15 cellular contexts compared by ENCODE assay signal in genomic region chr21:42864812-42865211, GRCh38. TPM values are rescaled to one million over a fixed set of nuclear protein-coding genes. Genes with fewer than 3 reads are reported as not detected.
A peak's percentile ranks its signal among the peaks of the same experiment; 100 is the strongest.
DNase-seq lines count a peak whose midpoint lies in the region; ATAC-seq and TF ChIP-seq lines count a peak whose summit lies in the region.
"Had no signal": no experiment of that assay in that cellular context is flagged by ENCODE, and none has a peak within 500 bp of the region (broad histone marks: within the 10 kb centered on the region; RNA-seq: fewer than 3 reads in every experiment).

No MANE protein-coding gene starts in this region.

- CTCF ChIA-PET in SK-N-SH (lab: Yijun Ruan, JAX) (interaction anchor here (0.8 to 2.3 kb wide), 3 partner anchors 13 to 272 kb away, joined by 3 to 6 read pairs (median 4); no protein-coding TSS in a partner anchor), WTC11 (lab: Charles Lee) (no interaction called here)

- H3K9me3 ChIP-seq in SK-N-SH (no peaks in the 10 kb centered on the region), skeletal muscle satellite cell (replicated peaks; ENCODE audit: low read length) (no peaks in the 10 kb centered on the region)
- H3K9me3 ChIP-seq: gastrocnemius medialis, suprapubic skin had no signal

- H3K27me3 Mint-ChIP-seq in WTC11 (ENCODE audit: low read depth): no peaks in the 10 kb centered on the region
- peaks cover 4% of the 10 kb centered on the region for H3K27me3 Mint-ChIP-seq in glutamatergic neuron (ENCODE audit: unreplicated experiment)

- H3K9ac ChIP-seq in SK-N-SH: no peak overlapping the region
- H3K9ac ChIP-seq in skeletal muscle satellite cell (ENCODE audit: low read depth, low read length): no peak overlapping the region
- H3K9ac ChIP-seq: parathyroid adenoma had no signal

- 83% methylated on average over 7 of the region's 7 CpGs for WGBS in SK-N-SH (ENCODE audit: low lambda C conversion rate)

- no peaks in the 10 kb centered on the region for H3K9me2 ChIP-seq in SK-N-SH

- no peak for TF ChIP-seq RAD21 in SK-N-SH (IDR thresholded peaks at IDR 0.05; ENCODE audit: low read length)

- POLR2A ChIA-PET in SK-N-SH (lab: Yijun Ruan, JAX) (no interaction called here), WTC11 (lab: Charles Lee) (no interaction called here)

- TF ChIP-seq CTCF in SK-N-SH (IDR thresholded peaks at IDR 0.05) (no peak), WTC11 (IDR thresholded peaks at IDR 0.05) (no peak), glutamatergic neuron (IDR thresholded peaks at IDR 0.05; ENCODE audit: partially characterized antibody, unreplicated experiment) (no peak)

- H3K27ac Mint-ChIP-seq in WTC11 (peak overlapping the region; percentile 81), glutamatergic neuron (ENCODE audit: unreplicated experiment) (peak overlapping the region; percentile 97)

- H3K4me1 Mint-ChIP-seq in WTC11 (peaks cover 8% of the 10 kb centered on the region), glutamatergic neuron (ENCODE audit: low read depth, unreplicated experiment) (peaks cover 20% of the 10 kb centered on the region)

- H3K36me3 ChIP-seq in SK-N-SH (replicated peaks in 1 of 2; ENCODE audit: control insufficient read depth in 1 of 2, insufficient read depth in 2 of 2, low read length in 1 of 2) (peaks cover 15 to 68% of the 10 kb centered on the region in 2 experiments), skeletal muscle satellite cell (ENCODE audit: insufficient read depth, low read length) (peaks cover 67% of the 10 kb centered on the region)

- H3F3A ChIP-seq in SK-N-SH (replicated peaks; ENCODE audit: insufficient read depth): no peaks in the 10 kb centered on the region

- H2AFZ ChIP-seq in SK-N-SH (ENCODE audit: low read depth): no peak overlapping the region
- H2AFZ ChIP-seq: parathyroid adenoma had no signal

- H3K9me3 Mint-ChIP-seq in WTC11 (no peaks in the 10 kb centered on the region), glutamatergic neuron (ENCODE audit: unreplicated experiment) (peaks cover 14% of the 10 kb centered on the region)

- H3K4me3 ChIP-seq in SK-N-SH (ENCODE audit: low read depth in 2 of 2, low read length in 1 of 2): no peak overlapping the region
- H3K4me3 ChIP-seq in skeletal muscle satellite cell (ENCODE audit: low read length): no peak overlapping the region
- H3K4me3 ChIP-seq: gastrocnemius medialis, GM12878, suprapubic skin had no signal

- H4K20me1 ChIP-seq in SK-N-SH (ENCODE audit: insufficient read depth): peaks cover 30% of the 10 kb centered on the region

- DNase-seq in SK-N-SH (peak; percentile 55), WTC11 (ENCODE audit: low spot score) (no peak), glutamatergic neuron (no peak)
- DNase-seq: 8988T; activated gamma-delta T cell; effector memory CD4-positive, alpha-beta T cell; gastrocnemius medialis had no signal

- H3K4me3 Mint-ChIP-seq in WTC11: no peak overlapping the region
- peak overlapping the region; percentile 46 for H3K4me3 Mint-ChIP-seq in glutamatergic neuron (ENCODE audit: unreplicated experiment)

- H3K4me2 ChIP-seq in SK-N-SH: no peak overlapping the region
- peak overlapping the region; percentile 6 for H3K4me2 ChIP-seq in skeletal muscle satellite cell (ENCODE audit: low read length)

- ATAC-seq in SK-N-SH treated with all-trans-retinoic acid at 6 μM for 48 hours (no peak), WTC11 (no peak), HG02938 (IDR thresholded peaks at IDR 0.05; ENCODE audit: unreplicated experiment) (no peak), GM19463 (IDR thresholded peaks at IDR 0.05; ENCODE audit: unreplicated experiment) (no peak), HG02885 (IDR thresholded peaks at IDR 0.05; ENCODE audit: poor library complexity, unreplicated experiment) (no peak)
- ATAC-seq: GM12878 had no signal

- H3K4me1 ChIP-seq in SK-N-SH (ENCODE audit: control insufficient read depth in 1 of 2, insufficient read depth in 2 of 2, low read depth in 1 of 2, low read length in 1 of 2): peaks cover 0 to 25% of the 10 kb centered on the region in 2 experiments; a peak in 1 of 4 replicates
- peaks cover 19% of the 10 kb centered on the region for H3K4me1 ChIP-seq in skeletal muscle satellite cell (ENCODE audit: control insufficient read depth, insufficient read depth, low read length)
- H3K4me1 ChIP-seq: gastrocnemius medialis, parathyroid adenoma had no signal

- no peak for TF ChIP-seq EP300 in SK-N-SH (IDR thresholded peaks at IDR 0.05; ENCODE audit: borderline replicate concordance in 1 of 2, low read depth in 1 of 2, low read length in 1 of 2)

- no peaks in the 10 kb centered on the region for H3K27me3 ChIP-seq in SK-N-SH (ENCODE audit: insufficient read depth)
- H3K27me3 ChIP-seq in skeletal muscle satellite cell (ENCODE audit: control insufficient read depth, insufficient read depth, low read length): no peaks in the 10 kb centered on the region
- H3K27me3 ChIP-seq: gastrocnemius medialis, suprapubic skin had no signal

- peak overlapping the region in 1 of 2 experiments; percentile 77; a peak in 2 of 4 replicates for H3K27ac ChIP-seq in SK-N-SH (ENCODE audit: low read depth in 2 of 2, low read length in 1 of 2)
- H3K27ac ChIP-seq: parathyroid adenoma, suprapubic skin had no signal

- H3K36me3 Mint-ChIP-seq in WTC11 (peaks cover 54% of the 10 kb centered on the region), glutamatergic neuron (ENCODE audit: unreplicated experiment) (peaks cover 4% of the 10 kb centered on the region)

- H3K79me2 ChIP-seq in SK-N-SH (ENCODE audit: insufficient read depth): peaks cover 71% of the 10 kb centered on the region
- H3K79me2 ChIP-seq: parathyroid adenoma had no signal

TF ChIP-seq in SK-N-SH, 30 proteins besides CTCF, POLR2A, EP300 and RAD21:
- no peak for TF ChIP-seq TEAD4 (IDR thresholded peaks at IDR 0.05; ENCODE audit: borderline replicate concordance, insufficient read depth)
TF ChIP-seq in SK-N-SH: peak in this region for 0.

TF ChIP-seq in SK-N-SH treated with all-trans-retinoic acid at 6 μM for 48 hours, 23 proteins besides CTCF, POLR2A, EP300 and RAD21 (continues in another document):
- no peak for TF ChIP-seq CSDC2 (CRISPR knock-in tag; IDR thresholded peaks at IDR 0.05)
- TF ChIP-seq ZNF8 (CRISPR knock-in tag; IDR thresholded peaks at IDR 0.05): no peak
- no peak for TF ChIP-seq RARB (CRISPR knock-in tag; IDR thresholded peaks at IDR 0.05)
- no peak for TF ChIP-seq GLIS3 (CRISPR knock-in tag; IDR thresholded peaks at IDR 0.05)
- no peak for TF ChIP-seq POU6F1 (CRISPR knock-in tag; IDR thresholded peaks at IDR 0.05; ENCODE audit: borderline replicate concordance, low read depth)
- no peak for TF ChIP-seq BACH2 (CRISPR knock-in tag; IDR thresholded peaks at IDR 0.05; ENCODE audit: borderline replicate concordance)
- TF ChIP-seq SNAI2 (CRISPR knock-in tag; IDR thresholded peaks at IDR 0.05): no peak
- no peak for TF ChIP-seq ARNTL (CRISPR knock-in tag; IDR thresholded peaks at IDR 0.05; ENCODE audit: borderline replicate concordance, low read depth)
- TF ChIP-seq ISL1 (CRISPR knock-in tag; IDR thresholded peaks at IDR 0.05): no peak

TF ChIP-seq in WTC11, 78 proteins besides CTCF, POLR2A, EP300 and RAD21:
- TF ChIP-seq ERG (CRISPR knock-in tag; IDR thresholded peaks at IDR 0.05): no peak
- no peak for TF ChIP-seq MYBL2 (CRISPR knock-in tag; IDR thresholded peaks at IDR 0.05)
- no peak for TF ChIP-seq PRRX2 (CRISPR knock-in tag; IDR thresholded peaks at IDR 0.05)
- no peak for TF ChIP-seq ESRRA (CRISPR knock-in tag; IDR thresholded peaks at IDR 0.05; ENCODE audit: borderline replicate concordance)
- TF ChIP-seq ATF1 (CRISPR knock-in tag; IDR thresholded peaks at IDR 0.05): no peak

RNA-seq across cellular contexts. Expression of gene WDR4, which starts 14.5 kb away (rescaled TPM):
- 21.8 and 26.5 TPM in 2 replicates for polyA plus RNA-seq in SK-N-SH (2012; rRNA removed)
- 13.0 and 18.1 TPM in 2 replicates for polyA plus RNA-seq in SK-N-SH (2012; cell fraction: cytosol; rRNA removed)
- 36.3 and 54.9 TPM in 2 replicates for polyA plus RNA-seq in SK-N-SH (2012; cell fraction: nucleus; rRNA removed)
- total RNA-seq in WTC11 (2021) (41.5 to 42.6 TPM (median 42.2 TPM) in 3 replicates), glutamatergic neuron (ENCODE audit: unreplicated experiment) (15.7 TPM)
- total RNA-seq in skeletal muscle satellite cell (2012; rRNA removed): 15.7 and 18.8 TPM in 2 replicates

RNA-seq across cellular contexts. Expression of gene NDUFV3, which starts 28.3 kb away (rescaled TPM):
- polyA plus RNA-seq in SK-N-SH (2012; rRNA removed): 27.3 and 32.9 TPM in 2 replicates
- 22.8 and 24.3 TPM in 2 replicates for polyA plus RNA-seq in SK-N-SH (2012; cell fraction: cytosol; rRNA removed)
- 26.2 and 27.4 TPM in 2 replicates for polyA plus RNA-seq in SK-N-SH (2012; cell fraction: nucleus; rRNA removed)
- total RNA-seq in WTC11 (2021) (28.5 to 32.6 TPM (median 30.9 TPM) in 3 replicates), glutamatergic neuron (ENCODE audit: unreplicated experiment) (33.9 TPM)
- total RNA-seq in skeletal muscle satellite cell (2012; rRNA removed): 57.7 and 61.6 TPM in 2 replicates
